In the genomic region with DNA sequence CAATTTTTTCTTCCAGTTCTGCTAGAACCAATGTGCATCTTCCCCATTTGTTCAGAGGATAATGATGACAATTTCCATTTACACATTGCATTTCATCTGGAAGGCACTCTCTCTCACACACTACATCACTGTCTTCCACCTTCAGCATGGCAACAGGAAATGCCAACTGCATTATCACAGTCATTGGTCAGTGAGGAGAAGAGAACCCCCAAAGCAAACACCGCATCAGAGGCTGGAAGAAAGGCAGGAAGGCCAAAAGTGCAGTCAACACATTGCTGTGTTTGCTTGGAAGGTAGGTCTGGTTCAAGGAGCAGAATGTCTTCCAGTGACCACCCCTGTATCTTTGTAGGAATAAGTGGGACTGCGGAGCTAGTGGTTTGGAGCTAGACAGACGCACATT, we compare ENCODE assay signal across 14 cellular contexts.
DNase-seq lines count a peak whose midpoint lies in the region; ATAC-seq, FAIRE-seq and TF ChIP-seq lines count a peak whose summit lies in the region.
"Had no signal": no experiment of that assay in that cellular context is flagged by ENCODE, and none has a peak within 500 bp of the region (broad histone marks: within the 10 kb centered on the region; RNA-seq: fewer than 3 reads in every experiment).

No MANE protein-coding gene starts in this region.

- no peak for ATAC-seq in naive B cell (ENCODE audit: low read depth in 2 of 2)
- ATAC-seq: lower lobe of right lung had no signal

- DNase-seq in ELR (ENCODE audit: low read depth) (peak; percentile 37), NAMALWA (ENCODE audit: low spot score) (peak; percentile 43), bronchial epithelial cell (ENCODE audit: low read depth) (peak; percentile 72), naive B cell (no peak), posterior cingulate gyrus (no peak), ovary (no peak), ureter (ENCODE audit: low spot score) (no peak)
- no peak for DNase-seq in stimulated activated CD4-positive, alpha-beta T cell treated with anti-CD3 and anti-CD28 coated beads, Interleukin-15, amount 100 ng/mL, for 24 hours
- DNase-seq: activated T-cell treated with anti-CD3 and anti-CD28 coated beads, Interleukin-2, amount 50 U/mL, for 1 hour; amygdala; CD4-positive, CD25-positive, alpha-beta regulatory T cell; lower lobe of right lung; NCI-H446; SJCRH30 had no signal

- peak overlapping the region; percentile 16 to 96 (median 84) for H3K27ac Mint-ChIP-seq in naive B cell
- H3K27ac Mint-ChIP-seq: CD4-positive, CD25-positive, alpha-beta regulatory T cell had no signal

- no peak for TF ChIP-seq EP300 in ovary (IDR thresholded peaks at IDR 0.05)

- TF ChIP-seq CTCF in bronchial epithelial cell (IDR thresholded peaks at IDR 0.05; ENCODE audit: insufficient read depth, low read length, severe bottlenecking): no peak
- TF ChIP-seq CTCF in ovary (IDR thresholded peaks at IDR 0.05): no peak

- H3K36me3 Mint-ChIP-seq in naive B cell: peaks cover 0 to 7% of the 10 kb centered on the region in 2 donors
- H3K36me3 Mint-ChIP-seq: CD4-positive, CD25-positive, alpha-beta regulatory T cell had no signal

- WGBS in ovary, 3 donors: 91 to 99% (median 93%) methylated on average over 3 of the region's 3 CpGs

- H3K9me3 ChIP-seq in ovary: no peaks in the 10 kb centered on the region
- H3K9me3 ChIP-seq: lower lobe of right lung, SJCRH30 had no signal

- H3K4me3 ChIP-seq in bronchial epithelial cell (ENCODE audit: low read depth, low read length): no peak overlapping the region
- H3K4me3 ChIP-seq in ovary: no peak overlapping the region
- H3K4me3 ChIP-seq: lower lobe of right lung, SJCRH30 had no signal

- no peak for FAIRE-seq in bronchial epithelial cell (lab: Jason Lieb, UNC)

- H3K9me3 Mint-ChIP-seq in naive B cell: peaks cover 0 to 10% (median 3%) of the 10 kb centered on the region in 7 donors
- H3K9me3 Mint-ChIP-seq: CD4-positive, CD25-positive, alpha-beta regulatory T cell had no signal

- peaks cover 27 to 34% (median 28%) of the 10 kb centered on the region in 3 donors for H3K4me1 Mint-ChIP-seq in naive B cell

- H3K27me3 Mint-ChIP-seq in naive B cell: no peaks in the 10 kb centered on the region

- H3K27me3 ChIP-seq in bronchial epithelial cell (ENCODE audit: control insufficient read depth, insufficient read depth, low read length): no peaks in the 10 kb centered on the region
- no peaks in the 10 kb centered on the region for H3K27me3 ChIP-seq in ovary
- H3K27me3 ChIP-seq: SJCRH30 had no signal

- H3K4me3 Mint-ChIP-seq in naive B cell: peak overlapping the region in 4 of 8 donors; percentile 2 to 51 (median 14)
- H3K4me3 Mint-ChIP-seq: CD4-positive, CD25-positive, alpha-beta regulatory T cell had no signal

- no peak for TF ChIP-seq POLR2A in ovary (IDR thresholded peaks at IDR 0.05)

- intact Hi-C loops in posterior cingulate gyrus (cut with DNase I) (loop anchor here (5.0 kb wide), 1 partner anchor 596 kb away; no protein-coding TSS in a partner anchor), ovary (cut with DNase I) (no loop called here)

- H3K36me3 ChIP-seq in bronchial epithelial cell (ENCODE audit: control insufficient read depth, insufficient read depth, low read length) (no peaks in the 10 kb centered on the region), ovary (no peaks in the 10 kb centered on the region)
- H3K36me3 ChIP-seq: lower lobe of right lung, SJCRH30 had no signal

- no peak overlapping the region for H3K27ac ChIP-seq in ovary
- H3K27ac ChIP-seq: lower lobe of right lung, SJCRH30 had no signal

- no peaks in the 10 kb centered on the region for H3K4me1 ChIP-seq in ovary (ENCODE audit: insufficient read depth)

Comparison
In these comparisons a context has a peak if more than half of its experiments do, and no peak if none do; other contexts are left out.
1. DNase-seq: peak in ELR (single experiment), NAMALWA (single experiment) and bronchial epithelial cell (single experiment); none in naive B cell (single experiment), posterior cingulate gyrus (0 of 10), ovary (0 of 5), ureter (single experiment) and stimulated activated CD4-positive, alpha-beta T cell treated with anti-CD3 and anti-CD28 coated beads, Interleukin-15, amount 100 ng/mL, for 24 hours (single experiment).